In the genomic region with DNA sequence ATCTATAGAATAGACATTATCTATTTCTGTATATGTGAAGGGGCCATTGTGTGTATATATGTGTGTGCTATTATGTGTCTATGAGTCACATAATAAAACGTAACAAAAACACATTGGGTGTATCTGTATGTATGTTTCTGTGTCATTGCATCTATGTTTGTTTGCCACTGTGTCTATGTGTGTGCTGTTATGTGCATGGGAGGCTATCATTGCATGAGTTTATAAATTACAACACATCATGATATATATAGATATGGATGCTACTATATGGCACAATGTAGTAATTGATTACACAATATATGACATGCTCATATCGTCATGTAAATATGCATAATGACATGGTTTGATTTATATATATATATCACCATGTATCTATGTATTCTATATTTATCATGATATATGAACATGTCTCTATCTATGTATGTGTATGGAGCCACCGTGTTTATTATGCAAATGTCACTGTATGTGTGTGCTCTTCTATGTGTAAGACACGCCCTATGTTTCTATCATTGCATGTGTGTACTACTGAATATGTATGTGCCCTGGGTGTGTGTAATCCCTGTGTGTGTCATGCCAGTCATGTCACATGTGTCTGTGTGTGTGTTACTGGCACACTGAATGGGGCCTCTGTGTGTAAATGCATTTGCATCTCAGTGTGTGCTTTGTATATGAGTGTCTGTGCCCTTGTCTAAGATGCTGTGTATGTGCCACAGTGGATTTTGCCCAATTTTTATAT, we compare ENCODE assay signal across 1 cellular context.
TF ChIP-seq lines count a peak whose summit lies in the region.

No MANE protein-coding gene starts in this region.

TF ChIP-seq in K562, 482 proteins besides CTCF, POLR2A, EP300 and RAD21 (continued from another document and continues in another):
- 0 out of 2 replicates have a peak, but pooled peaks have one; percentile 3 for TF ChIP-seq ZNF24 (IDR thresholded peaks at IDR 0.05)
- no peak for TF ChIP-seq LARP7 (IDR thresholded peaks at IDR 0.05)
- TF ChIP-seq NRF1 (conservative IDR thresholded peaks at IDR 0.05 in 1 of 2, IDR thresholded peaks at IDR 0.05 in 1 of 2), result no peak; a peak in 1 of 4 replicates
- no peak for TF ChIP-seq COPS2 (conservative IDR thresholded peaks at IDR 0.05)
- TF ChIP-seq CHD2 (IDR thresholded peaks at IDR 0.05; ENCODE audit: low read depth, low read length), result peak; percentile 69
- peak; percentile 29 for TF ChIP-seq HMGN3 (IDR thresholded peaks at IDR 0.05; ENCODE audit: borderline replicate concordance, extremely low read depth, insufficient read length, low read depth, low read length)
- no peak for TF ChIP-seq SIRT6 (IDR thresholded peaks at IDR 0.05; ENCODE audit: low read depth, low read length)
- no peak for TF ChIP-seq HEY1 (CRISPR knock-in tag; IDR thresholded peaks at IDR 0.05; ENCODE audit: borderline replicate concordance)
- no peak for TF ChIP-seq POU5F1 (IDR thresholded peaks at IDR 0.05; ENCODE audit: borderline replicate concordance, low read depth, low read length, partially characterized antibody)
- TF ChIP-seq, protein P1, sequence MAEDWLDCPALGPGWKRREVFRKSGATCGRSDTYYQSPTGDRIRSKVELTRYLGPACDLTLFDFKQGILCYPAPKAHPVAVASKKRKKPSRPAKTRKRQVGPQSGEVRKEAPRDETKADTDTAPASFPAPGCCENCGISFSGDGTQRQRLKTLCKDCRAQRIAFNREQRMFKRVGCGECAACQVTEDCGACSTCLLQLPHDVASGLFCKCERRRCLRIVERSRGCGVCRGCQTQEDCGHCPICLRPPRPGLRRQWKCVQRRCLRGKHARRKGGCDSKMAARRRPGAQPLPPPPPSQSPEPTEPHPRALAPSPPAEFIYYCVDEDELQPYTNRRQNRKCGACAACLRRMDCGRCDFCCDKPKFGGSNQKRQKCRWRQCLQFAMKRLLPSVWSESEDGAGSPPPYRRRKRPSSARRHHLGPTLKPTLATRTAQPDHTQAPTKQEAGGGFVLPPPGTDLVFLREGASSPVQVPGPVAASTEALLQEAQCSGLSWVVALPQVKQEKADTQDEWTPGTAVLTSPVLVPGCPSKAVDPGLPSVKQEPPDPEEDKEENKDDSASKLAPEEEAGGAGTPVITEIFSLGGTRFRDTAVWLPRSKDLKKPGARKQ (CRISPR knock-in tag; IDR thresholded peaks at IDR 0.05), result no peak
- TF ChIP-seq HDGF (IDR thresholded peaks at IDR 0.05), result 0 out of 2 replicates have a peak, but pooled peaks have one; percentile 9
- TF ChIP-seq, protein P2, sequence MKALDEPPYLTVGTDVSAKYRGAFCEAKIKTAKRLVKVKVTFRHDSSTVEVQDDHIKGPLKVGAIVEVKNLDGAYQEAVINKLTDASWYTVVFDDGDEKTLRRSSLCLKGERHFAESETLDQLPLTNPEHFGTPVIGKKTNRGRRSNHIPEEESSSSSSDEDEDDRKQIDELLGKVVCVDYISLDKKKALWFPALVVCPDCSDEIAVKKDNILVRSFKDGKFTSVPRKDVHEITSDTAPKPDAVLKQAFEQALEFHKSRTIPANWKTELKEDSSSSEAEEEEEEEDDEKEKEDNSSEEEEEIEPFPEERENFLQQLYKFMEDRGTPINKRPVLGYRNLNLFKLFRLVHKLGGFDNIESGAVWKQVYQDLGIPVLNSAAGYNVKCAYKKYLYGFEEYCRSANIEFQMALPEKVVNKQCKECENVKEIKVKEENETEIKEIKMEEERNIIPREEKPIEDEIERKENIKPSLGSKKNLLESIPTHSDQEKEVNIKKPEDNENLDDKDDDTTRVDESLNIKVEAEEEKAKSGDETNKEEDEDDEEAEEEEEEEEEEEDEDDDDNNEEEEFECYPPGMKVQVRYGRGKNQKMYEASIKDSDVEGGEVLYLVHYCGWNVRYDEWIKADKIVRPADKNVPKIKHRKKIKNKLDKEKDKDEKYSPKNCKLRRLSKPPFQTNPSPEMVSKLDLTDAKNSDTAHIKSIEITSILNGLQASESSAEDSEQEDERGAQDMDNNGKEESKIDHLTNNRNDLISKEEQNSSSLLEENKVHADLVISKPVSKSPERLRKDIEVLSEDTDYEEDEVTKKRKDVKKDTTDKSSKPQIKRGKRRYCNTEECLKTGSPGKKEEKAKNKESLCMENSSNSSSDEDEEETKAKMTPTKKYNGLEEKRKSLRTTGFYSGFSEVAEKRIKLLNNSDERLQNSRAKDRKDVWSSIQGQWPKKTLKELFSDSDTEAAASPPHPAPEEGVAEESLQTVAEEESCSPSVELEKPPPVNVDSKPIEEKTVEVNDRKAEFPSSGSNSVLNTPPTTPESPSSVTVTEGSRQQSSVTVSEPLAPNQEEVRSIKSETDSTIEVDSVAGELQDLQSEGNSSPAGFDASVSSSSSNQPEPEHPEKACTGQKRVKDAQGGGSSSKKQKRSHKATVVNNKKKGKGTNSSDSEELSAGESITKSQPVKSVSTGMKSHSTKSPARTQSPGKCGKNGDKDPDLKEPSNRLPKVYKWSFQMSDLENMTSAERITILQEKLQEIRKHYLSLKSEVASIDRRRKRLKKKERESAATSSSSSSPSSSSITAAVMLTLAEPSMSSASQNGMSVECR (CRISPR knock-in tag; IDR thresholded peaks at IDR 0.05), result no peak
- no peak for TF ChIP-seq HNRNPK (IDR thresholded peaks at IDR 0.05; ENCODE audit: low read depth, low read length, poor library complexity, severe bottlenecking)
- TF ChIP-seq ZFP30 (CRISPR knock-in tag; IDR thresholded peaks at IDR 0.05; ENCODE audit: borderline replicate concordance), result no peak
- TF ChIP-seq TEAD1 (CRISPR knock-in tag; IDR thresholded peaks at IDR 0.05), result peak in 1 of 2 experiments; percentile 75; a peak in 2 of 4 replicates
- no peak for TF ChIP-seq PRPF4 (IDR thresholded peaks at IDR 0.05; ENCODE audit: insufficient read depth, low read depth, low read length, poor library complexity, severe bottlenecking)
- peak; percentile 44; the same call in 1 of the 2 replicates for TF ChIP-seq RNF2 (IDR thresholded peaks at IDR 0.05)
- TF ChIP-seq E2F3 (CRISPR knock-in tag; IDR thresholded peaks at IDR 0.05), result no peak
- TF ChIP-seq ZNF175 (CRISPR knock-in tag; IDR thresholded peaks at IDR 0.05; ENCODE audit: low read depth), result peak; percentile 37; the same call in 1 of the 2 replicates
- TF ChIP-seq GATAD2B (IDR thresholded peaks at IDR 0.05; ENCODE audit: borderline replicate concordance), result peak; percentile 80
- TF ChIP-seq MBD2 (IDR thresholded peaks at IDR 0.05; ENCODE audit: borderline replicate concordance, low read depth), result peak; percentile 15; the same call in 1 of the 2 replicates
- TF ChIP-seq, protein P3, sequence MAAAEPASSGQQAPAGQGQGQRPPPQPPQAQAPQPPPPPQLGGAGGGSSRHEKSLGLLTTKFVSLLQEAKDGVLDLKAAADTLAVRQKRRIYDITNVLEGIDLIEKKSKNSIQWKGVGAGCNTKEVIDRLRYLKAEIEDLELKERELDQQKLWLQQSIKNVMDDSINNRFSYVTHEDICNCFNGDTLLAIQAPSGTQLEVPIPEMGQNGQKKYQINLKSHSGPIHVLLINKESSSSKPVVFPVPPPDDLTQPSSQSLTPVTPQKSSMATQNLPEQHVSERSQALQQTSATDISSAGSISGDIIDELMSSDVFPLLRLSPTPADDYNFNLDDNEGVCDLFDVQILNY (CRISPR knock-in tag; IDR thresholded peaks at IDR 0.05), result no peak; the same call in 1 of the 2 replicates
- TF ChIP-seq SMAD1 (IDR thresholded peaks at IDR 0.05; ENCODE audit: low read depth, low read length, partially characterized antibody), result peak; percentile 76
- peak; percentile 84 for TF ChIP-seq PML (IDR thresholded peaks at IDR 0.05; ENCODE audit: low read length)
- TF ChIP-seq ZEB2 (IDR thresholded peaks at IDR 0.05), result no peak
- TF ChIP-seq, protein P4, sequence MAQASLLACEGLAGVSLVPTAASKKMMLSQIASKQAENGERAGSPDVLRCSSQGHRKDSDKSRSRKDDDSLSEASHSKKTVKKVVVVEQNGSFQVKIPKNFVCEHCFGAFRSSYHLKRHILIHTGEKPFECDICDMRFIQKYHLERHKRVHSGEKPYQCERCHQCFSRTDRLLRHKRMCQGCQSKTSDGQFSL (CRISPR knock-in tag; IDR thresholded peaks at IDR 0.05), result no peak
- TF ChIP-seq, protein P4 (tag; IDR thresholded peaks at IDR 0.05), result no peak
- TF ChIP-seq, protein P5, sequence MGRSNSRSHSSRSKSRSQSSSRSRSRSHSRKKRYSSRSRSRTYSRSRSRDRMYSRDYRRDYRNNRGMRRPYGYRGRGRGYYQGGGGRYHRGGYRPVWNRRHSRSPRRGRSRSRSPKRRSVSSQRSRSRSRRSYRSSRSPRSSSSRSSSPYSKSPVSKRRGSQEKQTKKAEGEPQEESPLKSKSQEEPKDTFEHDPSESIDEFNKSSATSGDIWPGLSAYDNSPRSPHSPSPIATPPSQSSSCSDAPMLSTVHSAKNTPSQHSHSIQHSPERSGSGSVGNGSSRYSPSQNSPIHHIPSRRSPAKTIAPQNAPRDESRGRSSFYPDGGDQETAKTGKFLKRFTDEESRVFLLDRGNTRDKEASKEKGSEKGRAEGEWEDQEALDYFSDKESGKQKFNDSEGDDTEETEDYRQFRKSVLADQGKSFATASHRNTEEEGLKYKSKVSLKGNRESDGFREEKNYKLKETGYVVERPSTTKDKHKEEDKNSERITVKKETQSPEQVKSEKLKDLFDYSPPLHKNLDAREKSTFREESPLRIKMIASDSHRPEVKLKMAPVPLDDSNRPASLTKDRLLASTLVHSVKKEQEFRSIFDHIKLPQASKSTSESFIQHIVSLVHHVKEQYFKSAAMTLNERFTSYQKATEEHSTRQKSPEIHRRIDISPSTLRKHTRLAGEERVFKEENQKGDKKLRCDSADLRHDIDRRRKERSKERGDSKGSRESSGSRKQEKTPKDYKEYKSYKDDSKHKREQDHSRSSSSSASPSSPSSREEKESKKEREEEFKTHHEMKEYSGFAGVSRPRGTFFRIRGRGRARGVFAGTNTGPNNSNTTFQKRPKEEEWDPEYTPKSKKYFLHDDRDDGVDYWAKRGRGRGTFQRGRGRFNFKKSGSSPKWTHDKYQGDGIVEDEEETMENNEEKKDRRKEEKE (IDR thresholded peaks at IDR 0.05; ENCODE audit: borderline replicate concordance in 1 of 2, control insufficient read depth in 1 of 2, low read depth in 2 of 2, low read length in 1 of 2), result peak in 1 of 2 experiments; percentile 34; a peak in 2 of 4 replicates
- no peak for TF ChIP-seq BRD9 (IDR thresholded peaks at IDR 0.05; ENCODE audit: low read depth, partially characterized antibody)
- no peak for TF ChIP-seq SNRNP70 (optimal IDR thresholded peaks at IDR 0.05; ENCODE audit: low read depth, low read length)
- TF ChIP-seq, protein P6, sequence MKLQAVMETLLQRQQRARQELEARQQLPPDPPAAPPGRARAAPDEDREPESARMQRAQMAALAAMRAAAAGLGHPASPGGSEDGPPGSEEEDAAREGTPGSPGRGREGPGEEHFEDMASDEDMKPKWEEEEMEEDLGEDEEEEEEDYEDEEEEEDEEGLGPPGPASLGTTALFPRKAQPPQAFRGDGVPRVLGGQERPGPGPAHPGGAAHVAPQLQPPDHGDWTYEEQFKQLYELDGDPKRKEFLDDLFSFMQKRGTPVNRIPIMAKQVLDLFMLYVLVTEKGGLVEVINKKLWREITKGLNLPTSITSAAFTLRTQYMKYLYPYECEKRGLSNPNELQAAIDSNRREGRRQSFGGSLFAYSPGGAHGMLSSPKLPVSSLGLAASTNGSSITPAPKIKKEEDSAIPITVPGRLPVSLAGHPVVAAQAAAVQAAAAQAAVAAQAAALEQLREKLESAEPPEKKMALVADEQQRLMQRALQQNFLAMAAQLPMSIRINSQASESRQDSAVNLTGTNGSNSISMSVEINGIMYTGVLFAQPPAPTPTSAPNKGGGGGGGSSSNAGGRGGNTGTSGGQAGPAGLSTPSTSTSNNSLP (IDR thresholded peaks at IDR 0.05; ENCODE audit: borderline replicate concordance, low read depth, low read length), result no peak
- no peak for TF ChIP-seq CXXC5 (CRISPR knock-in tag; IDR thresholded peaks at IDR 0.05)
- TF ChIP-seq, protein P7, sequence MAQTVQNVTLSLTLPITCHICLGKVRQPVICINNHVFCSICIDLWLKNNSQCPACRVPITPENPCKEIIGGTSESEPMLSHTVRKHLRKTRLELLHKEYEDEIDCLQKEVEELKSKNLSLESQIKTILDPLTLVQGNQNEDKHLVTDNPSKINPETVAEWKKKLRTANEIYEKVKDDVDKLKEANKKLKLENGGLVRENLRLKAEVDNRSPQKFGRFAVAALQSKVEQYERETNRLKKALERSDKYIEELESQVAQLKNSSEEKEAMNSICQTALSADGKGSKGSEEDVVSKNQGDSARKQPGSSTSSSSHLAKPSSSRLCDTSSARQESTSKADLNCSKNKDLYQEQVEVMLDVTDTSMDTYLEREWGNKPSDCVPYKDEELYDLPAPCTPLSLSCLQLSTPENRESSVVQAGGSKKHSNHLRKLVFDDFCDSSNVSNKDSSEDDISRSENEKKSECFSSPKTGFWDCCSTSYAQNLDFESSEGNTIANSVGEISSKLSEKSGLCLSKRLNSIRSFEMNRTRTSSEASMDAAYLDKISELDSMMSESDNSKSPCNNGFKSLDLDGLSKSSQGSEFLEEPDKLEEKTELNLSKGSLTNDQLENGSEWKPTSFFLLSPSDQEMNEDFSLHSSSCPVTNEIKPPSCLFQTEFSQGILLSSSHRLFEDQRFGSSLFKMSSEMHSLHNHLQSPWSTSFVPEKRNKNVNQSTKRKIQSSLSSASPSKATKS (CRISPR knock-in tag; IDR thresholded peaks at IDR 0.05), result no peak; the same call in 1 of the 2 replicates
- peak; percentile 49 for TF ChIP-seq HDAC3 (IDR thresholded peaks at IDR 0.05; ENCODE audit: borderline replicate concordance, partially characterized antibody)
- TF ChIP-seq STAT5B (CRISPR knock-in tag; IDR thresholded peaks at IDR 0.05), result no peak
- TF ChIP-seq, protein P8, sequence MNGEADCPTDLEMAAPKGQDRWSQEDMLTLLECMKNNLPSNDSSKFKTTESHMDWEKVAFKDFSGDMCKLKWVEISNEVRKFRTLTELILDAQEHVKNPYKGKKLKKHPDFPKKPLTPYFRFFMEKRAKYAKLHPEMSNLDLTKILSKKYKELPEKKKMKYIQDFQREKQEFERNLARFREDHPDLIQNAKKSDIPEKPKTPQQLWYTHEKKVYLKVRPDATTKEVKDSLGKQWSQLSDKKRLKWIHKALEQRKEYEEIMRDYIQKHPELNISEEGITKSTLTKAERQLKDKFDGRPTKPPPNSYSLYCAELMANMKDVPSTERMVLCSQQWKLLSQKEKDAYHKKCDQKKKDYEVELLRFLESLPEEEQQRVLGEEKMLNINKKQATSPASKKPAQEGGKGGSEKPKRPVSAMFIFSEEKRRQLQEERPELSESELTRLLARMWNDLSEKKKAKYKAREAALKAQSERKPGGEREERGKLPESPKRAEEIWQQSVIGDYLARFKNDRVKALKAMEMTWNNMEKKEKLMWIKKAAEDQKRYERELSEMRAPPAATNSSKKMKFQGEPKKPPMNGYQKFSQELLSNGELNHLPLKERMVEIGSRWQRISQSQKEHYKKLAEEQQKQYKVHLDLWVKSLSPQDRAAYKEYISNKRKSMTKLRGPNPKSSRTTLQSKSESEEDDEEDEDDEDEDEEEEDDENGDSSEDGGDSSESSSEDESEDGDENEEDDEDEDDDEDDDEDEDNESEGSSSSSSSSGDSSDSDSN (IDR thresholded peaks at IDR 0.05; ENCODE audit: borderline replicate concordance in 1 of 2, low read depth in 2 of 2, low read length in 2 of 2), result no peak
- TF ChIP-seq NCOA1 (IDR thresholded peaks at IDR 0.05; ENCODE audit: low read depth), result no peak
- 0 out of 4 replicates have a peak, but pooled peaks of 1 of the 2 experiments have one; percentile 13 for TF ChIP-seq ETV6 (IDR thresholded peaks at IDR 0.05; ENCODE audit: borderline replicate concordance in 1 of 2, low read depth in 2 of 2, low read length in 1 of 2)
- TF ChIP-seq ETV6 (CRISPR knock-in tag; IDR thresholded peaks at IDR 0.05; ENCODE audit: borderline replicate concordance), result no peak
- TF ChIP-seq ARID2 (IDR thresholded peaks at IDR 0.05), result peak; percentile 18; the same call in 1 of the 2 replicates
